In the genomic region with DNA sequence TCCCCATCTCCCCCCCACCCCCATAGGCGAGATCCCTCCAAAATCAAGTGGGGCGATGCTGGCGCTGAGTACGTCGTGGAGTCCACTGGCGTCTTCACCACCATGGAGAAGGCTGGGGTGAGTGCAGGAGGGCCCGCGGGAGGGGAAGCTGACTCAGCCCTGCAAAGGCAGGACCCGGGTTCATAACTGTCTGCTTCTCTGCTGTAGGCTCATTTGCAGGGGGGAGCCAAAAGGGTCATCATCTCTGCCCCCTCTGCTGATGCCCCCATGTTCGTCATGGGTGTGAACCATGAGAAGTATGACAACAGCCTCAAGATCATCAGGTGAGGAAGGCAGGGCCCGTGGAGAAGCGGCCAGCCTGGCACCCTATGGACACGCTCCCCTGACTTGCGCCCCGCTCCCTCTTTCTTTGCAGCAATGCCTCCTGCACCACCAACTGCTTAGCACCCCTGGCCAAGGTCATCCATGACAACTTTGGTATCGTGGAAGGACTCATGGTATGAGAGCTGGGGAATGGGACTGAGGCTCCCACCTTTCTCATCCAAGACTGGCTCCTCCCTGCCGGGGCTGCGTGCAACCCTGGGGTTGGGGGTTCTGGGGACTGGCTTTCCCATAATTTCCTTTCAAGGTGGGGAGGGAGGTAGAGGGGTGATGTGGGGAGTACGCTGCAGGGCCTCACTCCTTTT, we compare ENCODE assay signal across 8 cellular contexts. TPM values are rescaled to one million over a fixed set of nuclear protein-coding genes. Genes with fewer than 3 reads are reported as not detected.
DNase-seq lines count a peak whose midpoint lies in the region; ATAC-seq and TF ChIP-seq lines count a peak whose summit lies in the region.

No MANE protein-coding gene starts in this region.

- intact Hi-C loops in CD4-positive, alpha-beta memory T cell (cut with micrococcal nuclease), result no loop called here

- H3K36me3 ChIP-seq in CD4-positive, alpha-beta memory T cell (ENCODE audit: insufficient read depth, low read length), result peaks cover 25% of the 10 kb centered on the region

- no peaks in the 10 kb centered on the region for H3K27me3 Mint-ChIP-seq in CD4-positive, alpha-beta memory T cell
- H3K27me3 Mint-ChIP-seq in neural crest cell (ENCODE audit: low read depth), result peaks cover 51% of the 10 kb centered on the region

- ATAC-seq in HG03521 (IDR thresholded peaks at IDR 0.05; ENCODE audit: unreplicated experiment), result no peak
- ATAC-seq in HG03196 (IDR thresholded peaks at IDR 0.05; ENCODE audit: unreplicated experiment), result no peak
- ATAC-seq in HG03469 (IDR thresholded peaks at IDR 0.05; ENCODE audit: unreplicated experiment), result no peak

- H3K4me1 ChIP-seq in CD4-positive, alpha-beta memory T cell (ENCODE audit: insufficient read depth, low read length), result peaks cover 88% of the 10 kb centered on the region

- H3K9me3 Mint-ChIP-seq in CD4-positive, alpha-beta memory T cell, result no peaks in the 10 kb centered on the region
- no peaks in the 10 kb centered on the region for H3K9me3 Mint-ChIP-seq in neural crest cell

- DNase-seq in CD4-positive, alpha-beta memory T cell, result no peak
- DNase-seq in NAMALWA (ENCODE audit: low spot score) (peak; percentile 34), caudate nucleus (lab: John Stamatoyannopoulos, UW) (no peak), neural crest cell (ENCODE audit: low read depth, low spot score) (no peak), D341Med (ENCODE audit: low spot score) (no peak)

- peak overlapping the region; percentile 86 for H3K27ac ChIP-seq in CD4-positive, alpha-beta memory T cell (ENCODE audit: low read depth, low read length)
- H3K27ac ChIP-seq in caudate nucleus (ENCODE audit: low read depth, low read length), result peak overlapping the region; percentile 36

- H3K27ac Mint-ChIP-seq in CD4-positive, alpha-beta memory T cell, result peak overlapping the region; percentile 88 to 99 (median 99)
- peak overlapping the region; percentile 48 for H3K27ac Mint-ChIP-seq in neural crest cell (ENCODE audit: unreplicated experiment)

- peaks cover 22 to 63% of the 10 kb centered on the region in 2 donors for H3K36me3 Mint-ChIP-seq in CD4-positive, alpha-beta memory T cell
- peaks cover 32% of the 10 kb centered on the region for H3K36me3 Mint-ChIP-seq in neural crest cell (ENCODE audit: low read depth)

- CTCF ChIA-PET in CD4-positive, alpha-beta memory T cell (lab: Charles Lee; ENCODE audit: partially characterized antibody), result interaction anchor here (0.6 to 8.0 kb wide), 43 partner anchors 8 to 314 kb away, joined by 3 to 162 read pairs (median 7); a partner anchor contains a TSS

- TF ChIP-seq CTCF in neural crest cell (conservative IDR thresholded peaks at IDR 0.05), result no peak

- H3K27me3 ChIP-seq in CD4-positive, alpha-beta memory T cell (ENCODE audit: insufficient read depth, low read length), result no peaks in the 10 kb centered on the region

- H3K9me3 ChIP-seq in CD4-positive, alpha-beta memory T cell (ENCODE audit: control insufficient read depth in 1 of 2, low read length in 2 of 2), result no peaks in the 10 kb centered on the region

- H3K4me1 Mint-ChIP-seq in CD4-positive, alpha-beta memory T cell, result peaks cover 42 to 88% (median 68%) of the 10 kb centered on the region in 4 donors
- peaks cover 76% of the 10 kb centered on the region for H3K4me1 Mint-ChIP-seq in neural crest cell

- peak overlapping the region in 7 of 8 donors; percentile 17 to 98 (median 65) for H3K4me3 Mint-ChIP-seq in CD4-positive, alpha-beta memory T cell
- H3K4me3 Mint-ChIP-seq in neural crest cell, result peak overlapping the region; percentile 98

- H3K4me3 ChIP-seq in CD4-positive, alpha-beta memory T cell (ENCODE audit: low read length in 2 of 2), result no peak overlapping the region

- POLR2A ChIA-PET in CD4-positive, alpha-beta memory T cell (lab: Charles Lee; ENCODE audit: partially characterized antibody), result interaction anchor here (1.0 to 10.5 kb wide), 17 partner anchors 9 to 214 kb away, joined by 3 to 237 read pairs (median 9); a partner anchor contains a TSS

RNA-seq across cellular contexts. Expression of a gene that starts 2.7 kb away (rescaled TPM):
- total RNA-seq in CD4-positive, alpha-beta memory T cell, result 100 to 1,000 TPM; 474 to 495 TPM
- 1,000 to 10,000 TPM; 1,831 to 2,185 TPM for polyA plus RNA-seq in CD4-positive, alpha-beta memory T cell
- 3,867 and 3,984 TPM in 2 replicates for total RNA-seq in neural crest cell

RNA-seq across cellular contexts. Expression of a gene that starts 18.8 kb away (rescaled TPM):
- 10 to 100 TPM; 58.7 to 60.4 TPM for total RNA-seq in CD4-positive, alpha-beta memory T cell
- polyA plus RNA-seq in CD4-positive, alpha-beta memory T cell, result 10 to 100 TPM in 1 of 2 donors, 1 to 10 TPM in 1; 3.7 to 12.5 TPM
- total RNA-seq in neural crest cell, result 27.2 and 28.9 TPM in 2 replicates

RNA-seq across cellular contexts. Expression of a gene that starts 31.1 kb away (rescaled TPM):
- 10 to 100 TPM; 87.6 to 87.7 TPM for total RNA-seq in CD4-positive, alpha-beta memory T cell
- 10 to 100 TPM; 15.5 to 43.2 TPM for polyA plus RNA-seq in CD4-positive, alpha-beta memory T cell
- total RNA-seq in neural crest cell, result 73.3 and 75.1 TPM in 2 replicates

RNA-seq across cellular contexts. Expression of a gene that starts 43.1 kb away (rescaled TPM):
- total RNA-seq in CD4-positive, alpha-beta memory T cell, result 10 to 100 TPM; 38.1 to 39.8 TPM
- 10 to 100 TPM; 15.7 to 29.0 TPM for polyA plus RNA-seq in CD4-positive, alpha-beta memory T cell
- 133 TPM in 2 replicates for total RNA-seq in neural crest cell

RNA-seq across cellular contexts. Expression of a gene that starts 44.0 kb away (rescaled TPM):
- total RNA-seq in CD4-positive, alpha-beta memory T cell, result 10 to 100 TPM; 85.1 to 89.2 TPM
- 100 to 1,000 TPM; 199 to 205 TPM for polyA plus RNA-seq in CD4-positive, alpha-beta memory T cell
- 262 and 272 TPM in 2 replicates for total RNA-seq in neural crest cell
